In the genomic region with DNA sequence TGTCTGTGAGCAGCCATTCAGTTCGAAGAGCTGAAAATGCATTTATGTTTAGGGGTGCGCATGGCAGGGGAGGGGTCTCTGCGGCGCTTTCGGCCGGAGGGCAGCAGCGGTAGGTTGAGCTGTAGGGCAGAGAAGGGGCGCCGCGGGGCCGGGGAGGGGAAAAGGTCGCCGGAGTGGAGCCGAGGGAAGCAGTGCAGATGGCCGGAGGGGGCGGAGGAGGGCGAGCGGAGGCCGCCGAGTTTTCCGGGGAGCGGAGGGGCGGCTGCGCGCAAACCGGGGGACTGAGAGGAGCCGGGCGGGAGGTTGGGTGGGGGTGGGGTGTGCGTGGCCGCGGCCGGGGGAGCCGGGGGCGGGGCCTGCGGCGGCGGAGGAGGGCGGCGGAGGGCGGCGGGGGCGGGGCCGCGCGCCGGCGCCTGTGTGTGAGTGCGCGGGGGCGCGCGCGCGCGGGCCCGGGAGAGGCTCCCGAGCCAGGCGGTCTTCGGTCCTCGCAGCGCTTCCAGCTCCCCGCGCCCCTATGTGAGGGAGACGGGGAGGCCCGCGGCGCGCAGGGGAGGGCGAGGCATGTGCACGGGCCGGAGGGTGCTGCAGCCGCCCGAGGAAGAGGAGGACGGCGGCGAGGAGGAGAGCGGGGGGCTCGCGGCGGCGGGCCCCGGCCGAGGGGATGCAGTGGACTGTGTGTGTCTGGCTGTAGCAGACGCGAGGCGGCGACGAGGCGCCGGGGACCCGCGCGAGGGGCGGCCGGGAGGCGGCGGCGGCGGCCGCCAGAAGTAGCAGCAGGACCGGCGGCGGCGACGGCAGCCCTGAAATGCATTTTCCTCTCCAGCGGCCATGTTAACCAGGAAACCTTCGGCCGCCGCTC, we compare ENCODE assay signal across 8 cellular contexts.
DNase-seq lines count a peak whose midpoint lies in the region; ATAC-seq lines count a peak whose summit lies in the region.

A gene (plus strand): TSS at position 440 of the 859 bp plus-strand sequence. CDS start 389 bp downstream, at position 829.

- peak; percentile 34 for DNase-seq in DMS114 treated with DMSO at 0.1 percent for 48 hours (lab: John Stamatoyannopoulos, UW; ENCODE audit: unreplicated experiment)
- peak; percentile 88 for DNase-seq in RPMI8226
- DNase-seq in activated gamma-delta T cell treated with anti-CD3 and anti-CD28 coated beads, Interleukin-2, amount 50 U/mL, for 16 hours (ENCODE audit: low read depth), result peak; percentile 51
- DNase-seq in foreskin melanocyte, result peak; percentile 69
- DNase-seq in superior temporal gyrus (ENCODE audit: extremely low spot score), result peak; percentile 65

- peak within 1 kb of the TSS; percentile 92 for H3K4me3 ChIP-seq in HUES6 (ENCODE audit: low read depth, low read length)
- H3K4me3 ChIP-seq in neuron (ENCODE audit: low read length), result peak within 1 kb of the TSS; percentile 96

- peaks cover 12% of the 10 kb centered on the region for H3K36me3 ChIP-seq in HUES6 (ENCODE audit: control insufficient read depth, insufficient read depth, low read length)
- H3K36me3 ChIP-seq in neuron (ENCODE audit: insufficient read depth, low read length), result peaks cover 4% of the 10 kb centered on the region

- peak within 1 kb of the TSS; percentile 95 for H2AFZ ChIP-seq in neuron (ENCODE audit: low read depth, low read length)

- H3K9me3 ChIP-seq in HUES6 (ENCODE audit: control insufficient read depth, insufficient read depth, low read depth, low read length) (no peaks in the 10 kb centered on the region), neuron (ENCODE audit: low read length) (peaks cover 1% of the 10 kb centered on the region)

- ATAC-seq in GM21367 (IDR thresholded peaks at IDR 0.05; ENCODE audit: unreplicated experiment), result peak; percentile 46

- peak within 1 kb of the TSS; percentile 95 for H3K9ac ChIP-seq in HUES6 (ENCODE audit: low read length)

- H3K27ac ChIP-seq in HUES6 (ENCODE audit: low read depth, low read length), result peak within 1 kb of the TSS; percentile 93; the same call in 1 of the 2 replicates

- H3K27me3 ChIP-seq in HUES6 (ENCODE audit: control insufficient read depth, insufficient read depth, low read length) (no peaks in the 10 kb centered on the region), neuron (ENCODE audit: insufficient read depth, low read length) (no peaks in the 10 kb centered on the region)

- H3K4me1 ChIP-seq in HUES6 (ENCODE audit: control insufficient read depth, insufficient read depth, low read length) (peaks cover 22% of the 10 kb centered on the region), neuron (ENCODE audit: insufficient read depth, low read length) (peaks cover 26% of the 10 kb centered on the region)

Comparison
In these comparisons a context has a peak if more than half of its experiments do, and no peak if none do; other contexts are left out.
1. Peak in every context shown above with its lines: DNase-seq, ATAC-seq, H3K4me3 ChIP-seq and H3K27ac ChIP-seq.
2. DNase-seq: peak in every context shown above with its lines; median percentile 88 in RPMI8226; 69 in foreskin melanocyte; 65 in superior temporal gyrus; 51 in activated gamma-delta T cell treated with anti-CD3 and anti-CD28 coated beads, Interleukin-2, amount 50 U/mL, for 16 hours; 34 in DMS114 treated with DMSO at 0.1 percent for 48 hours.